In the genomic region with DNA sequence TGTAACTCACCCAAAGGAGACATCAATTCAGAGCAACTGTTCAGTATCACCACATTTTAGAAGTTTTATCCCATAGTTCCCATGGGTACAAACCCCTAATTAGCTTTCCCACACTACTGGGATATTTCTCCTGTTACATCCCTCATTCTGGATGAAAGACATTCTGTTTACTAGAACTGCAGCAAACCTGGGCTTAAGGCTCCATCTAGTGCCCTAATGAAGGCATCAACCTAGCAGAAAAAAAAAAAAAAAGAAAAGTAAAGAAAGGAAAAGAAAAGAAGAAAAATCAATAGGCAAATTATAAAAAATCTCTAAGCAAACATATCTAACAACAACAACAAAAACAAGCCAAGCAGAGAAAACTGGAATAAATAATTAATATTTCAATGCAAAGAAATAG, we compare ENCODE assay signal across 10 cellular contexts.
DNase-seq lines count a peak whose midpoint lies in the region; ATAC-seq and TF ChIP-seq lines count a peak whose summit lies in the region.
"Had no signal": no experiment of that assay in that cellular context is flagged by ENCODE, and none has a peak within 500 bp of the region (broad histone marks: within the 10 kb centered on the region; RNA-seq: fewer than 3 reads in every experiment).

No MANE protein-coding gene starts in this region.

- H3K27me3 ChIP-seq in testis (no peaks in the 10 kb centered on the region), transverse colon (no peaks in the 10 kb centered on the region)

- H2AFZ ChIP-seq in OCI-LY7 (ENCODE audit: low read length) = no peak overlapping the region

- H3K4me2 ChIP-seq in OCI-LY7 (ENCODE audit: low read length) = no peak overlapping the region
- H3K4me2 ChIP-seq: BLaER1 treated with 17β-estradiol and CSF1 and Interleukin-3, amounts not matched to agents 10 nM and 100 nM had no signal

- no peaks in the 10 kb centered on the region for H4K20me1 ChIP-seq in OCI-LY7 (ENCODE audit: insufficient read depth, low read length)

- in situ Hi-C loops in transverse colon (cut with MboI; ENCODE audit: low pct_ligation_motif_present in 1 of 4, low pct_unique_long_range_greater_than_20kb in 1 of 4, low sequenced_read_pairs in 3 of 4) = no loop called here

- H3K9me3 ChIP-seq in OCI-LY7 (ENCODE audit: low read length) (no peaks in the 10 kb centered on the region), testis (no peaks in the 10 kb centered on the region), transverse colon (no peaks in the 10 kb centered on the region)
- H3K9me3 ChIP-seq: BLaER1 treated with 17β-estradiol and CSF1 and Interleukin-3, amounts not matched to agents 10 nM and 100 nM had no signal

- POLR2A ChIA-PET in OCI-LY7 (lab: Charles Lee) = no interaction called here

- CTCF ChIA-PET in OCI-LY7 (lab: Charles Lee; ENCODE audit: unreplicated experiment) = no interaction called here

- no peak for TF ChIP-seq POLR2A in testis (IDR thresholded peaks at IDR 0.05)
- no peak for TF ChIP-seq POLR2A in transverse colon (IDR thresholded peaks at IDR 0.05)

- 0 out of 2 replicates have a peak, but pooled peaks have one; percentile 23 for TF ChIP-seq CTCF in OCI-LY7 (conservative IDR thresholded peaks at IDR 0.05; ENCODE audit: low read length)
- TF ChIP-seq CTCF in fibroblast of villous mesenchyme (IDR thresholded peaks at IDR 0.05; ENCODE audit: insufficient read depth, low read depth, low read length) = no peak
- TF ChIP-seq CTCF in testis (IDR thresholded peaks at IDR 0.05) = peak in 2 of 3 experiments; percentile 7 to 30
- no peak for TF ChIP-seq CTCF in transverse colon (IDR thresholded peaks at IDR 0.05)

- ATAC-seq in GM21723 (IDR thresholded peaks at IDR 0.05; ENCODE audit: unreplicated experiment) (no peak), GM18870 (IDR thresholded peaks at IDR 0.05; ENCODE audit: unreplicated experiment) (no peak)

- H3K36me3 ChIP-seq in OCI-LY7 (ENCODE audit: insufficient read depth, low read length) (no peaks in the 10 kb centered on the region), testis (ENCODE audit: low read depth, missing control alignments) (no peaks in the 10 kb centered on the region), transverse colon (no peaks in the 10 kb centered on the region)
- H3K36me3 ChIP-seq: BLaER1 treated with 17β-estradiol and CSF1 and Interleukin-3, amounts not matched to agents 10 nM and 100 nM had no signal

- no peak overlapping the region for H3K4me3 ChIP-seq in OCI-LY7 (ENCODE audit: low read depth, low read length, poor library complexity, severe bottlenecking)
- no peak overlapping the region for H3K4me3 ChIP-seq in fibroblast of villous mesenchyme (ENCODE audit: low read depth, low read length)
- peak overlapping the region in 1 of 2 donors; percentile 6 for H3K4me3 ChIP-seq in testis
- H3K4me3 ChIP-seq in transverse colon = no peak overlapping the region
- H3K4me3 ChIP-seq: BLaER1 treated with 17β-estradiol and CSF1 and Interleukin-3, amounts not matched to agents 10 nM and 100 nM had no signal

- H3K9me2 ChIP-seq in OCI-LY7 (ENCODE audit: insufficient read depth, low read length) = no peaks in the 10 kb centered on the region

- H3K27ac ChIP-seq in OCI-LY7 (ENCODE audit: low read depth, low read length, poor library complexity, severe bottlenecking) (no peak overlapping the region), testis (no peak overlapping the region), transverse colon (no peak overlapping the region)
- H3K27ac ChIP-seq: BLaER1 treated with 17β-estradiol and CSF1 and Interleukin-3, amounts not matched to agents 10 nM and 100 nM had no signal

- no peaks in the 10 kb centered on the region for H3K4me1 ChIP-seq in OCI-LY7 (ENCODE audit: insufficient read depth, low read length, poor library complexity, severe bottlenecking)
- no peaks in the 10 kb centered on the region for H3K4me1 ChIP-seq in testis
- H3K4me1 ChIP-seq in transverse colon = no peaks in the 10 kb centered on the region
- H3K4me1 ChIP-seq: BLaER1 treated with 17β-estradiol and CSF1 and Interleukin-3, amounts not matched to agents 10 nM and 100 nM had no signal

- TF ChIP-seq EP300 in transverse colon (IDR thresholded peaks at IDR 0.05; ENCODE audit: low read depth) = no peak

- DNase-seq in SIG-M5 treated with dmso at 0.1 percent for 504 hours (lab: John Stamatoyannopoulos, UW; ENCODE audit: unreplicated experiment) (peak; percentile 25), SIG-M5 (lab: John Stamatoyannopoulos, UW) (no peak), OCI-LY7 (ENCODE audit: low spot score) (no peak), fibroblast of villous mesenchyme (ENCODE audit: low read depth) (peak; percentile 0), testis (peak; percentile 24), transverse colon (no peak)
- DNase-seq: stimulated activated CD4-positive, alpha-beta T cell treated with anti-CD3 and anti-CD28 coated beads, Interleukin-4, amount 100 ng/mL, for 24 hours had no signal

- intact Hi-C loops in OCI-LY7 (cut with micrococcal nuclease; ENCODE audit: unreplicated experiment) = no loop called here
- intact Hi-C loops in testis (cut with DNase I; ENCODE audit: low total_unique reads) = no loop called here
- intact Hi-C loops in transverse colon (cut with DNase I; ENCODE audit: low total_unique reads) = no loop called here

- no TSS peak for BruUV-seq in OCI-LY7 (replicated peaks; lab: Mats Ljungman, UMichigan)

- H3K79me2 ChIP-seq in OCI-LY7 (ENCODE audit: insufficient read depth, low read depth, low read length) = no peaks in the 10 kb centered on the region

Comparison
In these comparisons a context has a peak if more than half of its experiments do, and no peak if none do; other contexts are left out.
1. DNase-seq: peak in SIG-M5 treated with dmso at 0.1 percent for 504 hours (single experiment), fibroblast of villous mesenchyme (single experiment) and testis (single experiment); none in SIG-M5 (single experiment), OCI-LY7 (single experiment) and transverse colon (single experiment).
2. CTCF ChIP-seq: peak in OCI-LY7 (single experiment) and testis (2 of 3); none in fibroblast of villous mesenchyme (single experiment) and transverse colon (0 of 5).